ENCODE assay signal across 8 cellular contexts in genomic region chr2:143259368-143259958, GRCh38.
DNase-seq lines count a peak whose midpoint lies in the region; ATAC-seq and TF ChIP-seq lines count a peak whose summit lies in the region.

No MANE protein-coding gene starts in this region.

- H3K4me3 ChIP-seq in OCI-LY1 (ENCODE audit: low read depth, low read length, poor library complexity, severe bottlenecking) (no peak overlapping the region), stomach (no peak overlapping the region)

- H3K36me3 Mint-ChIP-seq in nephron (ENCODE audit: low read depth), result no peaks in the 10 kb centered on the region

- H3K27ac ChIP-seq in OCI-LY1 (ENCODE audit: low read depth, low read length, poor library complexity, severe bottlenecking), result no peak overlapping the region
- H3K27ac ChIP-seq in stomach, result peak overlapping the region in 1 of 5 donors; percentile 41

- no peak for TF ChIP-seq EP300 in stomach (IDR thresholded peaks at IDR 0.05)

- peak; percentile 67 to 78 for DNase-seq in AML-193 (lab: John Stamatoyannopoulos, UW)
- peak; percentile 44 for DNase-seq in HS-5 (ENCODE audit: low read depth)
- peak; percentile 68 for DNase-seq in activated T-cell treated with anti-CD3 and anti-CD28 coated beads for 4 hours
- peak; percentile 71 to 84 for DNase-seq in erythroblast (lab: John Stamatoyannopoulos, UW)
- peak; percentile 65 for DNase-seq in stomach

- no peaks in the 10 kb centered on the region for H3K79me2 ChIP-seq in OCI-LY1 (ENCODE audit: insufficient read depth, low read length)

- peak; percentile 36 for ATAC-seq in GM18858 (IDR thresholded peaks at IDR 0.05; ENCODE audit: unreplicated experiment)

- peaks cover 3% of the 10 kb centered on the region for H3K27me3 Mint-ChIP-seq in nephron (ENCODE audit: low read depth)

- H3K9me3 ChIP-seq in OCI-LY1 (ENCODE audit: low read length) (peaks cover 8% of the 10 kb centered on the region; the same call in 1 of the 2 replicates), stomach (no peaks in the 10 kb centered on the region)

- H3K27ac Mint-ChIP-seq in nephron, result peak overlapping the region in 1 of 3 experiments; percentile 14

- H3K27me3 ChIP-seq in OCI-LY1 (ENCODE audit: insufficient read depth, low read length) (no peaks in the 10 kb centered on the region), stomach (no peaks in the 10 kb centered on the region)

- H4K20me1 ChIP-seq in OCI-LY1 (ENCODE audit: insufficient read depth, low read length), result no peaks in the 10 kb centered on the region

- intact Hi-C loops in stomach (cut with DNase I; ENCODE audit: low total_unique reads), result loop anchor here (10.0 kb wide), 1 partner anchor 95 kb away; no protein-coding TSS in a partner anchor

- TF ChIP-seq CTCF in OCI-LY1 (IDR thresholded peaks at IDR 0.05; ENCODE audit: low read length) (peak; percentile 90), nephron (IDR thresholded peaks at IDR 0.05; ENCODE audit: unreplicated experiment in 3 of 3) (peak; percentile 72 to 84 (median 78)), stomach (IDR thresholded peaks at IDR 0.05) (peak in 5 of 7 experiments; percentile 45 to 67 (median 58))

- TF ChIP-seq POLR2A in erythroblast (IDR thresholded peaks at IDR 0.05; ENCODE audit: low read length), result no peak
- no peak for TF ChIP-seq POLR2A in stomach (IDR thresholded peaks at IDR 0.05)

- no peak overlapping the region for H3K4me2 ChIP-seq in OCI-LY1 (ENCODE audit: low read length)

- 3 to 5% (median 4%) methylated on average over 5 of the region's 5 CpGs for WGBS in stomach, 5 donors

- H3K4me1 ChIP-seq in OCI-LY1 (ENCODE audit: insufficient read depth, low read length, severe bottlenecking) (peaks cover 27% of the 10 kb centered on the region), stomach (peaks cover 0 to 13% (median 0%) of the 10 kb centered on the region in 4 donors)

- H3K9ac ChIP-seq in OCI-LY1 (ENCODE audit: low read length), result no peak overlapping the region

- H3K9me2 ChIP-seq in OCI-LY1 (ENCODE audit: low read depth, low read length), result no peaks in the 10 kb centered on the region

- peak overlapping the region in 2 of 3 experiments; percentile 3 for H3K4me3 Mint-ChIP-seq in nephron

- peaks cover 7% of the 10 kb centered on the region for H3K4me1 Mint-ChIP-seq in nephron

- no peaks in the 10 kb centered on the region for H3K9me3 Mint-ChIP-seq in nephron

- H2AFZ ChIP-seq in OCI-LY1 (ENCODE audit: low read length), result no peak overlapping the region

- H3K36me3 ChIP-seq in OCI-LY1 (ENCODE audit: insufficient read depth, low read length) (peaks cover 22% of the 10 kb centered on the region), stomach (no peaks in the 10 kb centered on the region)

- H3F3A ChIP-seq in OCI-LY1 (ENCODE audit: insufficient read depth, low read length), result no peaks in the 10 kb centered on the region; the same call in 1 of the 2 replicates
